Comparison of ENCODE assay signal across 8 cellular contexts in genomic region chr11:129280027-129280811, GRCh38.
DNase-seq lines count a peak whose midpoint lies in the region; ATAC-seq and TF ChIP-seq lines count a peak whose summit lies in the region.

No MANE protein-coding gene starts in this region.

- H3K27me3 ChIP-seq in AG04450 (ENCODE audit: control insufficient read depth, insufficient read depth, low read length) (no peaks in the 10 kb centered on the region), HL-60 (ENCODE audit: insufficient read depth, poor library complexity, severe bottlenecking) (no peaks in the 10 kb centered on the region)

- POLR2A ChIA-PET in AG04450 (lab: Yijun Ruan, JAX): no interaction called here
- POLR2A ChIA-PET in activated CD8-positive, alpha-beta T cell treated with anti-CD3 and anti-CD28 coated beads, Interleukin-2, amount 10 ng/mL, durations not matched to agents 7 days and 5 days (lab: Charles Lee): interaction anchor here (0.6 kb wide), 1 partner anchor 587 kb away, joined by 4 read pairs; the partner anchor contains the start of gene FLI1

- H3K9me3 ChIP-seq in AG04450 (ENCODE audit: control insufficient read depth, insufficient read depth, low read length): no peaks in the 10 kb centered on the region

- CTCF ChIA-PET in AG04450 (lab: Charles Lee): no interaction called here
- CTCF ChIA-PET in activated CD8-positive, alpha-beta T cell treated with anti-CD3 and anti-CD28 coated beads, Interleukin-2, amount 10 ng/mL, durations not matched to agents 7 days and 5 days (lab: Charles Lee): no interaction called here

- no peak overlapping the region for H3K27ac ChIP-seq in AG04450 (ENCODE audit: low read depth, low read length)
- peak overlapping the region; percentile 55 for H3K27ac ChIP-seq in HL-60 (replicated peaks)

- H3K4me3 ChIP-seq in AG04450 (ENCODE audit: low read depth, low read length) (peak overlapping the region; percentile 69), HL-60 (replicated peaks; ENCODE audit: insufficient read depth, low read length) (peak overlapping the region; percentile 50), fibroblast of pulmonary artery (replicated peaks; ENCODE audit: low read depth, low read length) (peak overlapping the region; percentile 62), skeletal muscle cell (ENCODE audit: low read depth, low read length) (peak overlapping the region; percentile 56)

- H3K27me3 Mint-ChIP-seq in activated CD8-positive, alpha-beta T cell treated with anti-CD3 and anti-CD28 coated beads, Interleukin-2, amount 10 ng/mL, durations not matched to agents 7 days and 5 days (ENCODE audit: low read depth): peaks cover 13% of the 10 kb centered on the region

- no peak overlapping the region for H3K27ac Mint-ChIP-seq in activated CD8-positive, alpha-beta T cell treated with anti-CD3 and anti-CD28 coated beads, Interleukin-2, amount 10 ng/mL, durations not matched to agents 7 days and 5 days

- TF ChIP-seq CTCF in AG04450 (IDR thresholded peaks at IDR 0.05; ENCODE audit: low read depth, low read length): no peak
- no peak for TF ChIP-seq CTCF in HL-60 (IDR thresholded peaks at IDR 0.05; ENCODE audit: insufficient read depth, low read length)
- TF ChIP-seq CTCF in fibroblast of pulmonary artery (IDR thresholded peaks at IDR 0.05; ENCODE audit: low read length, missing control alignments): no peak

- DNase-seq in AG04450 (ENCODE audit: low read depth, low spot score): no peak
- DNase-seq in HL-60 (ENCODE audit: low read depth in 1 of 2, low spot score in 1 of 2): no peak
- peak; percentile 26 for DNase-seq in activated CD8-positive, alpha-beta T cell treated with anti-CD3 and anti-CD28 coated beads, Interleukin-2, amount 10 ng/mL, durations not matched to agents 7 days and 5 days
- DNase-seq in fibroblast of pulmonary artery (ENCODE audit: low read depth): peak; percentile 29
- no peak for DNase-seq in skeletal muscle cell (ENCODE audit: low read depth)
- DNase-seq in SHP77 treated with DMSO at 0.1 percent for 48 hours (lab: John Stamatoyannopoulos, UW): no peak
- DNase-seq in putamen (ENCODE audit: low spot score): no peak
- no peak for DNase-seq in glomerular visceral epithelial cell (ENCODE audit: extremely low spot score)

- H3K4me1 Mint-ChIP-seq in activated CD8-positive, alpha-beta T cell treated with anti-CD3 and anti-CD28 coated beads, Interleukin-2, amount 10 ng/mL, durations not matched to agents 7 days and 5 days (ENCODE audit: low read depth): peaks cover 19% of the 10 kb centered on the region

- H3K36me3 Mint-ChIP-seq in activated CD8-positive, alpha-beta T cell treated with anti-CD3 and anti-CD28 coated beads, Interleukin-2, amount 10 ng/mL, durations not matched to agents 7 days and 5 days (ENCODE audit: low read depth): no peaks in the 10 kb centered on the region

- peak overlapping the region; percentile 54 for H3K4me3 Mint-ChIP-seq in activated CD8-positive, alpha-beta T cell treated with anti-CD3 and anti-CD28 coated beads, Interleukin-2, amount 10 ng/mL, durations not matched to agents 7 days and 5 days

- H3K9me3 Mint-ChIP-seq in activated CD8-positive, alpha-beta T cell treated with anti-CD3 and anti-CD28 coated beads, Interleukin-2, amount 10 ng/mL, durations not matched to agents 7 days and 5 days (ENCODE audit: insufficient read depth): no peaks in the 10 kb centered on the region

- ATAC-seq in activated CD8-positive, alpha-beta T cell treated with anti-CD3 and anti-CD28 coated beads, Interleukin-2, amount 10 ng/mL, durations not matched to agents 7 days and 5 days: no peak

Comparison
In these comparisons a context has a peak if more than half of its experiments do, and no peak if none do; other contexts are left out.
1. DNase-seq: peak in activated CD8-positive, alpha-beta T cell treated with anti-CD3 and anti-CD28 coated beads, Interleukin-2, amount 10 ng/mL, durations not matched to agents 7 days and 5 days (single experiment) and fibroblast of pulmonary artery (single experiment); none in AG04450 (single experiment), HL-60 (0 of 2), skeletal muscle cell (single experiment), SHP77 treated with DMSO at 0.1 percent for 48 hours (single experiment), putamen (single experiment) and glomerular visceral epithelial cell (single experiment).
2. Peak in every context shown above with its lines, with median percentiles within 50 percentile points of each other: H3K4me3 ChIP-seq.